ENCODE assay signal across 14 cellular contexts in the genomic region with DNA sequence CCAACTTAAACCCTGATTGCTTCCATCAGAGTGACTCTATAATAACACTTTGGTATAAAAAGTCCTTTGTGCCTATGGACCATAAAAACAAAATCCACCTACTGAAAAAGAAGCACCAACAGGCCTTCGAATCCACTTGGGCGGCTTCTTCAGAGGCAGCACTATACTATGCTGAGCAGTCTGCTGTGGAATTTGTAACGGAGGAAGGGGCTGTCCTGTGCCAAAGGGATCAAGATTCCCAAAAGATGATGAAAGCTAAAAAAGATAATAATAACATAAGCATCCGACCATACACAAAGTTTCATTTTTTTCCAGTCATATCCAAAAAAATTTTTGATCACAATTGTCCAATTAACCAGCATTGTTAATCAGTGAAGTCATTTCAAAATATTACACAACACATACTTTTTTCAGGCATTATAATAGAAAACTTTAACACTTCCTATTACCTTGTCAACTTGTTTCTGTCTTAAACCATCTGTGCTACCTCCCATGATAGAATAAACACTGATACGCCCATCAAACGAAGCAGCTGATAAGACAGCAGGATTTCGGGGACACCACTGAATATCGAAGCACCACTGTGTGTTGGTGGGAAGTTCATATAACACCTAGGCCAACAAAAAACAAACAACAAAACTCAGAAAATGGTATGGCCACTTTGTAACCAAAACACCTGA. TPM values are rescaled to one million over a fixed set of nuclear protein-coding genes. Genes with fewer than 3 reads are reported as not detected.
DNase-seq lines count a peak whose midpoint lies in the region; ATAC-seq, FAIRE-seq and TF ChIP-seq lines count a peak whose summit lies in the region.
"Had no signal": no experiment of that assay in that cellular context is flagged by ENCODE, and none has a peak within 500 bp of the region (broad histone marks: within the 10 kb centered on the region; RNA-seq: fewer than 3 reads in every experiment).

No MANE protein-coding gene starts in this region.

- H2AFZ ChIP-seq in endothelial cell of umbilical vein (ENCODE audit: low read depth, low read length) (no peak overlapping the region), smooth muscle cell (ENCODE audit: low read depth) (no peak overlapping the region)

- H3K4me3 ChIP-seq in left ventricle myocardium inferior (no peak overlapping the region), SK-N-MC (no peak overlapping the region), endothelial cell of umbilical vein (replicated peaks in 1 of 3; ENCODE audit: insufficient read depth in 1 of 3, low read depth in 1 of 3, low read length in 3 of 3) (no peak overlapping the region), smooth muscle cell (no peak overlapping the region)
- H3K4me3 ChIP-seq: upper lobe of left lung had no signal

- H3K9me3 ChIP-seq in left ventricle myocardium inferior (replicated peaks): no peaks in the 10 kb centered on the region
- no peaks in the 10 kb centered on the region for H3K9me3 ChIP-seq in SK-N-MC (ENCODE audit: low read depth, low read length)
- no peaks in the 10 kb centered on the region for H3K9me3 ChIP-seq in endothelial cell of umbilical vein (replicated peaks; ENCODE audit: control insufficient read depth, insufficient read depth, low read length)
- no peaks in the 10 kb centered on the region for H3K9me3 ChIP-seq in smooth muscle cell (replicated peaks; ENCODE audit: low read depth)
- H3K9me3 ChIP-seq: upper lobe of left lung had no signal

- peaks cover 30% of the 10 kb centered on the region for H3F3A ChIP-seq in smooth muscle cell (ENCODE audit: low read depth)

- WGBS in smooth muscle cell (ENCODE audit: low lambda C conversion rate): 90% methylated on average over 8 of the region's 8 CpGs

- peaks cover 3% of the 10 kb centered on the region for H4K20me1 ChIP-seq in endothelial cell of umbilical vein (replicated peaks; ENCODE audit: control insufficient read depth, extremely low read depth, insufficient read depth, low read length)
- peaks cover 100% of the 10 kb centered on the region for H4K20me1 ChIP-seq in smooth muscle cell (ENCODE audit: low read depth)

- CTCF ChIA-PET in endothelial cell of umbilical vein (lab: Charles Lee): interaction anchor here (1.0 to 1.7 kb wide), 3 partner anchors 14 to 404 kb away, joined by 5 to 11 read pairs (median 5); no protein-coding TSS in a partner anchor

- POLR2A ChIA-PET in endothelial cell of umbilical vein (lab: Charles Lee): interaction anchor here (0.7 kb wide), 1 partner anchor 144 kb away, joined by 3 read pairs; the partner anchor contains the start of gene LIN54

- no peak for TF ChIP-seq CTCF in left ventricle myocardium inferior (IDR thresholded peaks at IDR 0.05; ENCODE audit: borderline replicate concordance)
- no peak for TF ChIP-seq CTCF in endothelial cell of umbilical vein (IDR thresholded peaks at IDR 0.05; ENCODE audit: extremely low read depth in 1 of 2, insufficient read depth in 1 of 2, low read depth in 1 of 2, low read length in 2 of 2)
- no peak for TF ChIP-seq CTCF in smooth muscle cell (IDR thresholded peaks at IDR 0.05; ENCODE audit: borderline replicate concordance, insufficient read depth, poor library complexity, severe bottlenecking)

- H3K36me3 ChIP-seq in left ventricle myocardium inferior (peaks cover 98% of the 10 kb centered on the region), SK-N-MC (ENCODE audit: insufficient read depth, low read length) (peaks cover 84% of the 10 kb centered on the region), endothelial cell of umbilical vein (ENCODE audit: control insufficient read depth in 2 of 2, extremely low read depth in 1 of 2, insufficient read depth in 2 of 2, low read length in 2 of 2) (peaks cover 26 to 47% of the 10 kb centered on the region in 2 experiments), smooth muscle cell (ENCODE audit: low read depth) (peaks cover 66% of the 10 kb centered on the region)

- H3K79me2 ChIP-seq in endothelial cell of umbilical vein (ENCODE audit: control insufficient read depth, insufficient read depth, low read length) (peaks cover 31% of the 10 kb centered on the region), smooth muscle cell (ENCODE audit: low read depth) (peaks cover 96% of the 10 kb centered on the region)

- H3K27me3 ChIP-seq in left ventricle myocardium inferior (ENCODE audit: low read depth) (no peaks in the 10 kb centered on the region), endothelial cell of umbilical vein (ENCODE audit: control insufficient read depth in 2 of 2, insufficient read depth in 2 of 2, low read length in 2 of 2) (no peaks in the 10 kb centered on the region), smooth muscle cell (ENCODE audit: low read depth) (no peaks in the 10 kb centered on the region)
- H3K27me3 ChIP-seq: upper lobe of left lung had no signal

- H3K4me2 ChIP-seq in endothelial cell of umbilical vein (ENCODE audit: insufficient read depth, low read length) (no peak overlapping the region), smooth muscle cell (peak overlapping the region; percentile 52)

- BruUV-seq in endothelial cell of umbilical vein (replicated peaks; lab: Mats Ljungman, UMichigan): no TSS peak

- dilution Hi-C loops in endothelial cell of umbilical vein (cut with MboI; ENCODE audit: extremely low pct_ligation_motif_present, low sequenced_read_pairs): no loop called here

- H3K9me1 ChIP-seq in endothelial cell of umbilical vein (replicated peaks; ENCODE audit: control insufficient read depth, extremely low read depth, insufficient read depth, low read length): no peaks in the 10 kb centered on the region

- TF ChIP-seq POLR2A in endothelial cell of umbilical vein (IDR thresholded peaks at IDR 0.05; ENCODE audit: low read depth, low read length): no peak

- no peak for DNase-seq in left ventricle myocardium inferior
- DNase-seq in Right ventricle myocardium inferior (ENCODE audit: missing footprints): no peak
- DNase-seq in SK-N-MC (ENCODE audit: low read depth, low spot score): no peak
- no peak for DNase-seq in endothelial cell of umbilical vein (ENCODE audit: low read depth, low spot score)
- DNase-seq in smooth muscle cell (lab: John Stamatoyannopoulos, UW; ENCODE audit: unreplicated experiment): no peak
- no peak for DNase-seq in NAMALWA (ENCODE audit: low spot score)
- DNase-seq in AML-193 (lab: John Stamatoyannopoulos, UW): no peak
- DNase-seq: DMS79; head of caudate nucleus; stimulated activated CD4-positive, alpha-beta T cell treated with anti-CD3 and anti-CD28 coated beads, Interleukin-4, amount 100 ng/mL, for 1 hour; upper lobe of left lung had no signal

- H3K4me1 ChIP-seq in left ventricle myocardium inferior: peaks cover 22% of the 10 kb centered on the region
- peaks cover 20% of the 10 kb centered on the region for H3K4me1 ChIP-seq in endothelial cell of umbilical vein (ENCODE audit: control insufficient read depth, extremely low read depth, insufficient read depth, low read length)
- H3K4me1 ChIP-seq in smooth muscle cell (ENCODE audit: low read depth): no peaks in the 10 kb centered on the region

- no peak for FAIRE-seq in endothelial cell of umbilical vein (lab: Jason Lieb, UNC)
- FAIRE-seq: bronchial epithelial cell had no signal

- H3K9ac ChIP-seq in SK-N-MC (ENCODE audit: insufficient read length) (no peak overlapping the region), endothelial cell of umbilical vein (replicated peaks; ENCODE audit: extremely low read depth, insufficient read depth, low read length) (no peak overlapping the region), smooth muscle cell (ENCODE audit: low read depth) (no peak overlapping the region)

- H3K27ac ChIP-seq in left ventricle myocardium inferior (replicated peaks): peak overlapping the region; percentile 31
- peak overlapping the region; percentile 71 for H3K27ac ChIP-seq in SK-N-MC
- peak overlapping the region; percentile 51 for H3K27ac ChIP-seq in endothelial cell of umbilical vein (ENCODE audit: insufficient read depth, low read depth, low read length)
- peak overlapping the region; percentile 86 for H3K27ac ChIP-seq in smooth muscle cell (ENCODE audit: low read depth)

- ATAC-seq in Right ventricle myocardium inferior (no peak), HG02623 (IDR thresholded peaks at IDR 0.05; ENCODE audit: unreplicated experiment) (no peak)
- ATAC-seq: activated CD4-positive, CD25-positive, alpha-beta regulatory T cell treated with anti-CD3 and anti-CD28 coated beads, Interleukin-2, amount 50 U/mL, for 24 hours had no signal

- intact Hi-C loops in left ventricle myocardium inferior (cut with micrococcal nuclease): no loop called here
- intact Hi-C loops in Right ventricle myocardium inferior (cut with DNase I): loop anchor here (5.0 kb wide), 1 partner anchor 35 kb away; no protein-coding TSS in a partner anchor
- intact Hi-C loops in endothelial cell of umbilical vein (cut with micrococcal nuclease): no loop called here

TF ChIP-seq in endothelial cell of umbilical vein, 7 proteins besides CTCF, POLR2A, EP300 and RAD21 (continues in another document):
- TF ChIP-seq FOS (IDR thresholded peaks at IDR 0.05; ENCODE audit: borderline replicate concordance, insufficient read depth, low read length): no peak
- TF ChIP-seq JUN (IDR thresholded peaks at IDR 0.05; ENCODE audit: borderline replicate concordance, insufficient read depth, insufficient read length, low read depth): no peak

RNA-seq across cellular contexts. Expression of gene SEC31A, which starts 24.1 kb away (rescaled TPM):
- 115 TPM for total RNA-seq in left ventricle myocardium inferior
- 85.6 TPM for total RNA-seq in Right ventricle myocardium inferior
- total RNA-seq in endothelial cell of umbilical vein: 290 and 301 TPM in 2 replicates
- polyA plus RNA-seq in endothelial cell of umbilical vein: 226 and 252 TPM in 2 replicates
- polyA plus RNA-seq in endothelial cell of umbilical vein (2011; cell fraction: cytosol; rRNA removed): 204 and 233 TPM in 2 replicates
- 345 and 361 TPM in 2 replicates for polyA plus RNA-seq in endothelial cell of umbilical vein (2011; cell fraction: nucleus; rRNA removed)
- 189 and 212 TPM in 2 replicates for polyA plus RNA-seq in endothelial cell of umbilical vein (2012)
- polyA minus RNA-seq in endothelial cell of umbilical vein: 442 and 462 TPM in 2 replicates
- 42.4 TPM for polyA minus RNA-seq in endothelial cell of umbilical vein (2011; cell fraction: cytosol; rRNA and poly(A)+ RNA removed)
- polyA minus RNA-seq in endothelial cell of umbilical vein (2011; cell fraction: nucleus; rRNA and poly(A)+ RNA removed): 432 and 549 TPM in 2 replicates
- 490 TPM in 2 replicates for total RNA-seq in smooth muscle cell
- 315 and 339 TPM in 2 replicates for polyA plus RNA-seq in smooth muscle cell

RNA-seq across cellular contexts. Expression of gene THAP9, which starts 33.7 kb away (rescaled TPM):
- total RNA-seq in left ventricle myocardium inferior: 5.6 TPM
- total RNA-seq in Right ventricle myocardium inferior: 5.5 TPM
- total RNA-seq in endothelial cell of umbilical vein: 1.7 and 3.2 TPM in 2 replicates
- 0.86 and 0.99 TPM in 2 replicates for polyA plus RNA-seq in endothelial cell of umbilical vein
- 1.3 and 1.6 TPM in 2 replicates for polyA plus RNA-seq in endothelial cell of umbilical vein (2011; cell fraction: cytosol; rRNA removed)
- polyA plus RNA-seq in endothelial cell of umbilical vein (2011; cell fraction: nucleus; rRNA removed): 2.2 and 2.8 TPM in 2 replicates
- polyA plus RNA-seq in endothelial cell of umbilical vein (2012): 1.7 TPM in 2 replicates
- 1.5 and 2.6 TPM in 2 replicates for polyA minus RNA-seq in endothelial cell of umbilical vein
- polyA minus RNA-seq in endothelial cell of umbilical vein (2011; cell fraction: cytosol; rRNA and poly(A)+ RNA removed): 4.3 TPM
- polyA minus RNA-seq in endothelial cell of umbilical vein (2011; cell fraction: nucleus; rRNA and poly(A)+ RNA removed): 4.3 and 5.3 TPM in 2 replicates
- total RNA-seq in smooth muscle cell: 4.4 and 7.8 TPM in 2 replicates
- 1.2 and 2.2 TPM in 2 replicates for polyA plus RNA-seq in smooth muscle cell

Comparison
In these comparisons a context has a peak if more than half of its experiments do, and no peak if none do; other contexts are left out.
1. H3K27ac ChIP-seq: peak in every context shown above with its lines; median percentile 86 in smooth muscle cell; 71 in SK-N-MC; 51 in endothelial cell of umbilical vein; 31 in left ventricle myocardium inferior.